Comparison of ENCODE assay signal across 13 cellular contexts in the genomic region with DNA sequence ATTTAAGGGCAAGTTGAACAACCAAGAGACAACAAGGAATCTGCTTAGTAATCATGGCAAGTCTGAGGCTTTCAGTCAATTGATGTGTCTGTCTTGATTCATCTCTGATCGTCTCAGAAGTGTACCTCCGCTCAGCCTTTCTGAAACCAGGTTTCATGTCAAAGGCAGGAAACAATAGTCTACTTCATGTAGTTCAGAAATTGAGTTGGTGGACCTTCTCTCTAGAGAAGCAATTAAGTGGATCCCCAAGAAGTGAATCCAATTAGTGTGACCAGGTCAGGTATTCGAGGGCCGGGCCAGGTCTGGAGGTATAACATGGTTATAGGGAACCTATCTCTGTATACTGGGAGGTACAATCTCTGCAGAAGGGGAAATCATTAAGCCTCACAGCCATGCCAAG. TPM values are rescaled to one million over a fixed set of nuclear protein-coding genes. Genes with fewer than 3 reads are reported as not detected.
DNase-seq lines count a peak whose midpoint lies in the region; ATAC-seq and TF ChIP-seq lines count a peak whose summit lies in the region.
"Had no signal": no experiment of that assay in that cellular context is flagged by ENCODE, and none has a peak within 500 bp of the region (broad histone marks: within the 10 kb centered on the region; RNA-seq: fewer than 3 reads in every experiment).

No MANE protein-coding gene starts in this region.

- peak; percentile 63 to 64 for DNase-seq in activated T-cell treated with anti-CD3 and anti-CD28 coated beads, Interleukin-2, amount 50 U/mL, for 48 hours
- DNase-seq in suprapubic skin (ENCODE audit: low spot score in 2 of 2) (no peak), NCI-H69 (lab: John Stamatoyannopoulos, UW) (no peak), caudate nucleus (lab: John Stamatoyannopoulos, UW) (no peak)
- DNase-seq in central memory CD4-positive, alpha-beta T cell = no peak
- DNase-seq: hippocampal formation, NCI-H510A treated with DMSO at 0.1 percent for 48 hours had no signal

- H3K27me3 ChIP-seq in suprapubic skin = no peaks in the 10 kb centered on the region

- no peak for TF ChIP-seq CTCF in suprapubic skin (IDR thresholded peaks at IDR 0.05)

- H3K27ac ChIP-seq in suprapubic skin (no peak overlapping the region), caudate nucleus (ENCODE audit: low read depth, low read length) (no peak overlapping the region)
- H3K27ac ChIP-seq: VCaP had no signal

- WGBS in suprapubic skin = 87% methylated on average over 4 of the region's 4 CpGs

- no peak for TF ChIP-seq EP300 in suprapubic skin (IDR thresholded peaks at IDR 0.05)

- no peaks in the 10 kb centered on the region for H3K9me3 ChIP-seq in suprapubic skin

- no peak overlapping the region for H3K4me3 ChIP-seq in suprapubic skin

- H3K4me1 ChIP-seq in suprapubic skin = no peaks in the 10 kb centered on the region

- ATAC-seq in GM18505 (IDR thresholded peaks at IDR 0.05; ENCODE audit: unreplicated experiment) (peak; percentile 44), GM19438 (IDR thresholded peaks at IDR 0.05; ENCODE audit: low read depth, unreplicated experiment) (peak; percentile 36), HG03045 (IDR thresholded peaks at IDR 0.05; ENCODE audit: unreplicated experiment) (peak; percentile 29)

- TF ChIP-seq POLR2A in GM18505 (IDR thresholded peaks at IDR 0.05; ENCODE audit: borderline replicate concordance, extremely low read depth, insufficient read depth, insufficient read length) (no peak), suprapubic skin (IDR thresholded peaks at IDR 0.05) (no peak)

- H3K36me3 ChIP-seq in suprapubic skin = no peaks in the 10 kb centered on the region

RNA-seq across cellular contexts. Expression of gene DAPP1, which starts 31.9 kb away (rescaled TPM):
- 10 to 100 TPM; 14.6 to 52.2 (median 25.7) TPM for total RNA-seq in suprapubic skin
- total RNA-seq: chondrocyte, osteoblast had no signal

RNA-seq across cellular contexts. Expression of gene LAMTOR3, which starts 45.7 kb away (rescaled TPM):
- 10 to 100 TPM; 34.4 to 49.5 (median 39.3) TPM for total RNA-seq in suprapubic skin

Comparison
In these comparisons a context has a peak if more than half of its experiments do, and no peak if none do; other contexts are left out.
1. DNase-seq: peak in activated T-cell treated with anti-CD3 and anti-CD28 coated beads, Interleukin-2, amount 50 U/mL, for 48 hours (2 of 2); none in suprapubic skin (0 of 2), NCI-H69 (single experiment), caudate nucleus (0 of 61) and central memory CD4-positive, alpha-beta T cell (single experiment).
2. Peak in every context shown above with its lines, with median percentiles within 50 percentile points of each other: ATAC-seq.